In the genomic region with DNA sequence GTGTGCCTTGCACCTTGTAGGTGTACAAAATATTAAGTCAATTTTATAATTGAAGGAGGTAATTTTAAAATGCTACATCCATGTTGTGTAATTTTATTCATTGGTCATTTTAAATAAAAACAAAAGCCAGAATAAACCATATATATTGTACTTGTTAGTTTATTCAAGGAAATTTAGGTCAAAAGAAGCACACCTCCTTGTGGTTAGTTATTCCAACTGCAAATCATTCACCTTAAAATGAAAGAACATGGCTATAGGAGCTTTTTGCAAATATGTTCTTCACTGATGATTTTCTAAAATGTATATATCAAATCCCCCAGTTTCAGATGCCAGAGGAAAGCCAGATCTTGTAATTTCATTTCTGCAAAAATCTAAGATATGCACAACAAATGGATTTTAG, we compare ENCODE assay signal across 10 cellular contexts. TPM values are rescaled to one million over a fixed set of nuclear protein-coding genes. Genes with fewer than 3 reads are reported as not detected.
DNase-seq lines count a peak whose midpoint lies in the region; ATAC-seq, FAIRE-seq and TF ChIP-seq lines count a peak whose summit lies in the region.
"Had no signal": no experiment of that assay in that cellular context is flagged by ENCODE, and none has a peak within 500 bp of the region (broad histone marks: within the 10 kb centered on the region; RNA-seq: fewer than 3 reads in every experiment).

No MANE protein-coding gene starts in this region.

- no peaks in the 10 kb centered on the region for H3K9me2 ChIP-seq in Loucy (replicated peaks; ENCODE audit: low read depth, low read length)

- H4K20me1 ChIP-seq in DND-41 (ENCODE audit: insufficient read depth, low read length) (no peaks in the 10 kb centered on the region), Loucy (ENCODE audit: insufficient read depth, low read length, poor library complexity, severe bottlenecking) (no peaks in the 10 kb centered on the region)

- H3K27me3 ChIP-seq in DND-41 (ENCODE audit: insufficient read depth, low read length, poor library complexity) (no peaks in the 10 kb centered on the region), Loucy (ENCODE audit: insufficient read depth, low read length, poor library complexity, severe bottlenecking) (no peaks in the 10 kb centered on the region), brain microvascular endothelial cell (replicated peaks) (no peaks in the 10 kb centered on the region), mesendoderm (ENCODE audit: insufficient read depth, low read length, poor library complexity) (no peaks in the 10 kb centered on the region)
- H3K27me3 ChIP-seq: SJSA1 had no signal

- no peaks in the 10 kb centered on the region for H3K9me3 Mint-ChIP-seq in Calu3 (ENCODE audit: low read depth, unreplicated experiment)

- H3K27ac ChIP-seq in DND-41 (ENCODE audit: low read length), result no peak overlapping the region
- no peak overlapping the region for H3K27ac ChIP-seq in brain microvascular endothelial cell
- H3K27ac ChIP-seq in mesendoderm (ENCODE audit: low read depth, low read length), result no peak overlapping the region
- H3K27ac ChIP-seq: SJSA1 had no signal

- H2BK15ac ChIP-seq in mesendoderm (replicated peaks; ENCODE audit: low read depth), result no peak overlapping the region

- H2BK120ac ChIP-seq in mesendoderm (ENCODE audit: low read depth, low read length), result no peak overlapping the region

- H2AK5ac ChIP-seq in mesendoderm (ENCODE audit: low read length), result no peak overlapping the region

- H3K9me3 ChIP-seq in DND-41 (ENCODE audit: insufficient read depth, low read length, severe bottlenecking), result no peaks in the 10 kb centered on the region
- no peaks in the 10 kb centered on the region for H3K9me3 ChIP-seq in Loucy (ENCODE audit: insufficient read depth, low read depth, low read length)
- H3K9me3 ChIP-seq: SJSA1 had no signal

- H3K9ac ChIP-seq in DND-41 (ENCODE audit: low read depth, low read length), result no peak overlapping the region
- H3K9ac ChIP-seq in Loucy (ENCODE audit: low read depth, low read length, poor library complexity, severe bottlenecking), result no peak overlapping the region
- H3K9ac ChIP-seq in mesendoderm (ENCODE audit: low read length), result no peak overlapping the region

- TF ChIP-seq CTCF in DND-41 (IDR thresholded peaks at IDR 0.05; ENCODE audit: borderline replicate concordance, extremely low read depth, low read length, poor library complexity, severe bottlenecking), result peak; percentile 53
- TF ChIP-seq CTCF in Loucy (conservative IDR thresholded peaks at IDR 0.05; ENCODE audit: low read length), result peak; percentile 64
- peak; percentile 26 for TF ChIP-seq CTCF in brain microvascular endothelial cell (IDR thresholded peaks at IDR 0.05; ENCODE audit: low read depth, low read length, missing control alignments)
- no peak for TF ChIP-seq CTCF in Calu3 (IDR thresholded peaks at IDR 0.05; ENCODE audit: unreplicated experiment)

- no TSS peak for BruUV-seq in Calu3 (replicated peaks; lab: Mats Ljungman, UMichigan)

- no peak overlapping the region for H3K56ac ChIP-seq in mesendoderm (ENCODE audit: low read length)

- H3K4me1 ChIP-seq in DND-41 (ENCODE audit: insufficient read depth, low read length) (peaks cover 10% of the 10 kb centered on the region), Loucy (ENCODE audit: insufficient read depth, low read length, poor library complexity, severe bottlenecking) (peaks cover 10% of the 10 kb centered on the region), mesendoderm (ENCODE audit: control insufficient read depth, low read depth, low read length) (peaks cover 3% of the 10 kb centered on the region)
- H3K4me1 ChIP-seq: SJSA1 had no signal

- H3K18ac ChIP-seq in mesendoderm (ENCODE audit: low read length), result no peak overlapping the region

- H3K4me2 ChIP-seq in DND-41 (ENCODE audit: insufficient read depth, low read length), result no peak overlapping the region
- H3K4me2 ChIP-seq in Loucy (ENCODE audit: low read depth, low read length, poor library complexity, severe bottlenecking), result no peak overlapping the region
- no peak overlapping the region for H3K4me2 ChIP-seq in mesendoderm (ENCODE audit: low read length)

- CTCF ChIA-PET in Calu3 (lab: Charles Lee), result interaction anchor here (0.8 to 2.1 kb wide), 2 partner anchors 167 to 200 kb away, joined by 3 to 4 read pairs; no protein-coding TSS in a partner anchor

- H3K4me3 Mint-ChIP-seq in Calu3 (ENCODE audit: low read depth, unreplicated experiment), result no peak overlapping the region

- H4K5ac ChIP-seq in mesendoderm (ENCODE audit: low read length), result no peak overlapping the region

- H3K4me3 ChIP-seq in DND-41 (ENCODE audit: low read depth in 1 of 2, low read length in 2 of 2) (no peak overlapping the region), Loucy (ENCODE audit: low read length, poor library complexity, severe bottlenecking) (no peak overlapping the region), brain microvascular endothelial cell (ENCODE audit: low read depth, low read length) (no peak overlapping the region), mesendoderm (ENCODE audit: low read length) (no peak overlapping the region)
- H3K4me3 ChIP-seq: SJSA1 had no signal

- H3K79me2 ChIP-seq in DND-41 (ENCODE audit: insufficient read depth, low read length) (no peaks in the 10 kb centered on the region; the same call in 1 of the 2 replicates), Loucy (ENCODE audit: insufficient read depth, low read length) (peaks cover 6% of the 10 kb centered on the region; the same call in 1 of the 2 replicates), mesendoderm (ENCODE audit: control insufficient read depth, insufficient read depth, low read length) (no peaks in the 10 kb centered on the region)

- no peak overlapping the region for H2BK5ac ChIP-seq in mesendoderm (ENCODE audit: low read length)

- DNase-seq in DND-41 (no peak), brain microvascular endothelial cell (no peak), mesendoderm (peak; percentile 22), GF-D8 (lab: John Stamatoyannopoulos, UW) (no peak), Calu3 (no peak), urothelium cell line (ENCODE audit: low spot score) (no peak), NCI-H1436 (lab: John Stamatoyannopoulos, UW) (no peak)
- DNase-seq: stimulated activated CD4-positive, alpha-beta T cell treated with anti-CD3 and anti-CD28 coated beads, Interleukin-12 subunit alpha, Interleukin-12 subunit beta, amount 100 ng/mL, for 4 hours had no signal

- H3K79me1 ChIP-seq in mesendoderm (ENCODE audit: low read length), result no peaks in the 10 kb centered on the region

- H3K4me1 Mint-ChIP-seq in Calu3 (ENCODE audit: low read depth, unreplicated experiment), result peaks cover 9% of the 10 kb centered on the region

- H3K36me3 ChIP-seq in DND-41 (ENCODE audit: insufficient read depth, low read length) (no peaks in the 10 kb centered on the region), Loucy (ENCODE audit: insufficient read depth, low read length) (no peaks in the 10 kb centered on the region), brain microvascular endothelial cell (replicated peaks) (no peaks in the 10 kb centered on the region), mesendoderm (ENCODE audit: control insufficient read depth, insufficient read depth, low read length) (no peaks in the 10 kb centered on the region)
- H3K36me3 ChIP-seq: SJSA1 had no signal

- no peak for ATAC-seq in DND-41 (ENCODE audit: insufficient read depth, low read depth)

- H3F3A ChIP-seq in Loucy (ENCODE audit: low read depth), result no peaks in the 10 kb centered on the region

- intact Hi-C loops in Calu3 (cut with micrococcal nuclease; ENCODE audit: unreplicated experiment), result no loop called here

- in situ Hi-C loops in brain microvascular endothelial cell (cut with HindIII; ENCODE audit: low pct_ligation_motif_present, low sequenced_read_pairs), result no loop called here

- H3K27me3 Mint-ChIP-seq in Calu3 (ENCODE audit: unreplicated experiment), result no peaks in the 10 kb centered on the region

- no peak for FAIRE-seq in urothelium cell line (lab: Jason Lieb, UNC)

- no peak overlapping the region for H3K4ac ChIP-seq in mesendoderm (ENCODE audit: low read depth, low read length)

- no peak overlapping the region for H4K8ac ChIP-seq in mesendoderm (ENCODE audit: low read depth, low read length)

- H3K27ac Mint-ChIP-seq in Calu3 (ENCODE audit: unreplicated experiment), result no peak overlapping the region

- H3K36me3 Mint-ChIP-seq in Calu3 (ENCODE audit: insufficient read depth, unreplicated experiment), result peaks cover 11% of the 10 kb centered on the region

- H2AFZ ChIP-seq in DND-41 (ENCODE audit: low read depth, low read length) (no peak overlapping the region), Loucy (ENCODE audit: low read length) (peak overlapping the region; percentile 58; the same call in 1 of the 2 replicates)

- no peak overlapping the region for H3K23ac ChIP-seq in mesendoderm (ENCODE audit: low read length)

RNA-seq across cellular contexts. Expression of gene MOCS2, which starts 5.4 kb away (rescaled TPM):
- polyA plus RNA-seq in mesendoderm (2013, experiment 1 of 2), result 21.4 TPM
- polyA plus RNA-seq in mesendoderm (2013, experiment 2 of 2), result 21.2 TPM
- total RNA-seq in Calu3 (2022), result 41.3 and 42.6 TPM in 2 replicates
